In the genomic region with DNA sequence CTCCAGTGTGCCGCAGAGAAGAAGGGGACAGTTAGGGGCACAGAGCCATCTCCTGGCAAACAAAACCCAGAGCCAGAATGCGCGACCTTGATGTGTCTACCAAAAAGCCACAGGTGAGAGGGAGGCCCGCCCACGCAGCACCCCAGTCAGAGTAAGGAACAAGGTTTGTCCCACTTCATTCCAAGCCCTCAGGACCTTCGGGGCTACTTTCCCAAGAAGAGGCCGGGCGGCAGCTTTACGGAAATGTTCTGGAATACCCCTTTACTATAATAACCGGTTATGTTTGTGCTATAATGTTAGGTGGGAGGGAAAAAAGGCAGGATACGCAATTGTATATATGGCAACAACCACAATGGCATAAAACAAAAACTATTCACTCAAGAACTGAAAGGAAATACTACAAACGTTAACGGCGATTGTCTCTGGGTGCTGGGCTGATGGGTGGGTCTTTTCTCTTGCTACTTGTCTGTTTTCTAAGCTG, we compare ENCODE assay signal across 9 cellular contexts. TPM values are rescaled to one million over a fixed set of nuclear protein-coding genes. Genes with fewer than 3 reads are reported as not detected.
DNase-seq lines count a peak whose midpoint lies in the region; ATAC-seq and TF ChIP-seq lines count a peak whose summit lies in the region.
"Had no signal": no experiment of that assay in that cellular context is flagged by ENCODE, and none has a peak within 500 bp of the region (broad histone marks: within the 10 kb centered on the region; RNA-seq: fewer than 3 reads in every experiment).

No MANE protein-coding gene starts in this region.

- peaks cover 79 to 84% of the 10 kb centered on the region in 2 donors for H3K4me1 Mint-ChIP-seq in effector memory CD8-positive, alpha-beta T cell (ENCODE audit: low read depth in 2 of 2)
- peaks cover 81% of the 10 kb centered on the region for H3K4me1 Mint-ChIP-seq in stimulated activated memory B cell treated with anti-CD40 and anti-IgM and Interleukin-4, amounts not matched to agents 10 μg/mL and 1 μg/mL and 100 μg/mL, for 72 hours

- H3K9me2 ChIP-seq in hepatocyte (replicated peaks; ENCODE audit: insufficient read depth) = no peaks in the 10 kb centered on the region

- H3K27me3 Mint-ChIP-seq in effector memory CD8-positive, alpha-beta T cell = no peaks in the 10 kb centered on the region
- no peaks in the 10 kb centered on the region for H3K27me3 Mint-ChIP-seq in stimulated activated memory B cell treated with anti-CD40 and anti-IgM and Interleukin-4, amounts not matched to agents 10 μg/mL and 1 μg/mL and 100 μg/mL, for 72 hours

- H2AFZ ChIP-seq in hepatocyte = no peak overlapping the region

- H3K4me3 ChIP-seq in Peyer's patch (no peak overlapping the region), hepatocyte (no peak overlapping the region)

- H3K9me3 ChIP-seq in Peyer's patch = no peaks in the 10 kb centered on the region
- H3K9me3 ChIP-seq in hepatocyte (ENCODE audit: low read depth) = no peaks in the 10 kb centered on the region

- H3K79me2 ChIP-seq in hepatocyte = peaks cover 31% of the 10 kb centered on the region

- H3K36me3 ChIP-seq in Peyer's patch (peaks cover 0 to 10% (median 0%) of the 10 kb centered on the region in 3 donors), hepatocyte (replicated peaks; ENCODE audit: insufficient read depth, low read depth) (no peaks in the 10 kb centered on the region)

- ATAC-seq in effector memory CD8-positive, alpha-beta T cell (replicated peaks) = peak; percentile 59
- ATAC-seq in stimulated activated memory B cell treated with anti-CD40 and anti-IgM and Interleukin-4, amounts not matched to agents 10 μg/mL and 1 μg/mL and 100 μg/mL, for 72 hours = no peak

- no peak for TF ChIP-seq POLR2A in Peyer's patch (IDR thresholded peaks at IDR 0.05)

- H3K27me3 ChIP-seq in Peyer's patch = no peaks in the 10 kb centered on the region
- no peaks in the 10 kb centered on the region for H3K27me3 ChIP-seq in hepatocyte

- peak in 2 of 3 donors; percentile 54 to 66 for DNase-seq in Peyer's patch
- peak; percentile 69 for DNase-seq in activated T-cell treated with anti-CD3 and anti-CD28 coated beads for 4 hours
- peak; percentile 61 to 64 (median 62) for DNase-seq in effector memory CD8-positive, alpha-beta T cell
- DNase-seq in NCI-H1048 (lab: John Stamatoyannopoulos, UW) = no peak
- no peak for DNase-seq in hepatocyte (ENCODE audit: low spot score)
- no peak for DNase-seq in GM19238 (ENCODE audit: insufficient read length, low spot score)
- DNase-seq in putamen (ENCODE audit: low spot score) = no peak
- DNase-seq: NCI-H1092 treated with DMSO at 0.1 percent for 48 hours had no signal

- H3K4me2 ChIP-seq in hepatocyte = no peak overlapping the region

- peaks cover 92% of the 10 kb centered on the region for H3K36me3 Mint-ChIP-seq in effector memory CD8-positive, alpha-beta T cell (ENCODE audit: insufficient read depth)
- peaks cover 45% of the 10 kb centered on the region for H3K36me3 Mint-ChIP-seq in stimulated activated memory B cell treated with anti-CD40 and anti-IgM and Interleukin-4, amounts not matched to agents 10 μg/mL and 1 μg/mL and 100 μg/mL, for 72 hours

- 90% methylated on average over 14 of the region's 14 CpGs for WGBS in hepatocyte (ENCODE audit: low lambda C conversion rate, missing lambda C conversion rate)

- H3K27ac ChIP-seq in Peyer's patch (peak overlapping the region; percentile 45 to 60 (median 53)), hepatocyte (no peak overlapping the region)

- H3K9me3 Mint-ChIP-seq in effector memory CD8-positive, alpha-beta T cell = no peaks in the 10 kb centered on the region
- H3K9me3 Mint-ChIP-seq in stimulated activated memory B cell treated with anti-CD40 and anti-IgM and Interleukin-4, amounts not matched to agents 10 μg/mL and 1 μg/mL and 100 μg/mL, for 72 hours = no peaks in the 10 kb centered on the region

- peak overlapping the region; percentile 79 to 96 for H3K4me3 Mint-ChIP-seq in effector memory CD8-positive, alpha-beta T cell
- H3K4me3 Mint-ChIP-seq in stimulated activated memory B cell treated with anti-CD40 and anti-IgM and Interleukin-4, amounts not matched to agents 10 μg/mL and 1 μg/mL and 100 μg/mL, for 72 hours = no peak overlapping the region

- TF ChIP-seq CTCF in Peyer's patch (IDR thresholded peaks at IDR 0.05) = no peak
- no peak for TF ChIP-seq CTCF in hepatocyte (IDR thresholded peaks at IDR 0.05; ENCODE audit: poor library complexity)

- peaks cover 0 to 38% (median 21%) of the 10 kb centered on the region in 4 donors for H3K4me1 ChIP-seq in Peyer's patch
- peaks cover 13% of the 10 kb centered on the region for H3K4me1 ChIP-seq in hepatocyte (ENCODE audit: insufficient read depth)

- H3K27ac Mint-ChIP-seq in effector memory CD8-positive, alpha-beta T cell = peak overlapping the region; percentile 91 to 93
- H3K27ac Mint-ChIP-seq in stimulated activated memory B cell treated with anti-CD40 and anti-IgM and Interleukin-4, amounts not matched to agents 10 μg/mL and 1 μg/mL and 100 μg/mL, for 72 hours = peak overlapping the region; percentile 72

- H4K20me1 ChIP-seq in hepatocyte (ENCODE audit: insufficient read depth, poor library complexity, severe bottlenecking) = no peaks in the 10 kb centered on the region

RNA-seq across cellular contexts. Expression of a gene that starts 12.3 kb away (rescaled TPM):
- 100 to 1,000 TPM in 1 of 4 donors, 10 to 100 TPM in 3; 18.9 to 189 (median 77.2) TPM for total RNA-seq in Peyer's patch
- 4.7 and 11.3 TPM in 2 replicates for total RNA-seq in hepatocyte
- polyA plus RNA-seq in hepatocyte = 4.3 and 5.9 TPM in 2 replicates

Comparison
In these comparisons a context has a peak if more than half of its experiments do, and no peak if none do; other contexts are left out.
1. DNase-seq: peak in Peyer's patch (2 of 3), activated T-cell treated with anti-CD3 and anti-CD28 coated beads for 4 hours (single experiment) and effector memory CD8-positive, alpha-beta T cell (3 of 3); none in NCI-H1048 (single experiment), hepatocyte (single experiment), GM19238 (single experiment) and putamen (single experiment).